8 cellular contexts compared by ENCODE assay signal in the genomic region with DNA sequence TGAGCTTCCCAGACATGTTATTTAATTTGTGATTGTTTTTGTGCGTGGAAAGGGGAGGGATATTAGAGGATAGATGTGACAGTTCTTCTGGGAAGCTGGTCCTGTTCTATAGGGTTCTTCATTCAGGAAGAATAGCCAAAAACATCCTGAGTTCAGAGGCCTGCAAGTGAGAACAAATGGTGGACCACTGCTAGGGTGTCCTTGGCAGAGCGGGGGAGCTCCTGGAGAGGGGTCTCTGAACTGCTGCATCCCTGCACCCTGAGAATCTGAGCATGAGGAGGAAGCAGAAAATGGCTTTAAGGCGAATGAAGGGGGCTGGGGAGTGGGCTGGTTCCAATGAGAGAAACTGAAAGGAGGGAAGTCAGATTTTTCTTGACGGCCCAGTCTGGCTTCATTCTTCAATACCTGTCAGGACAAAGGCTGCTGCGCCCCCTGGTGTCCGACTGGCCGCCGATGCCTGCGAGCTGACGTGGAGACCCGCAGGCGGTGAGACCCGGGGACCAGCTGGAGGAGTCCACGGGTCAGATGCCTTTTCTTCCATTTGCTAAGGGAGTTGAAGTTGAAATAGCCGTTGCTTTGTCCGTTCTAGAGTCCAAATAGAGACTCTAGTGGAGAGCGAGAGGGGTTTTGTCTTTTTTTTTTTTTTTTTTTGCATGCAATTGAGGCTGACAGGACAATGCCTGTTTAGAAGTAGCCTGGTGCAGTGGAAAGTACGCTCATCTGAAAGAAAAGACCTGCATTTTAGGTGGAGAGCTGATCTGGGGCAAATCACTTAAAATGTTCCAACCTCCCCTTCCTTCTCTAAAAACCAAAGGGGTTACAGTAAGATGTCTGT. TPM values are rescaled to one million over a fixed set of nuclear protein-coding genes. Genes with fewer than 3 reads are reported as not detected.
DNase-seq lines count a peak whose midpoint lies in the region; ATAC-seq lines count a peak whose summit lies in the region.

No MANE protein-coding gene starts in this region.

- H3K4me3 Mint-ChIP-seq in central memory CD8-positive, alpha-beta T cell, result no peak overlapping the region

- ATAC-seq in GM18870 (IDR thresholded peaks at IDR 0.05; ENCODE audit: unreplicated experiment), result peak; percentile 88
- peak; percentile 86 for ATAC-seq in HG03095 (IDR thresholded peaks at IDR 0.05; ENCODE audit: unreplicated experiment)
- peak; percentile 32 for ATAC-seq in central memory CD8-positive, alpha-beta T cell (replicated peaks; ENCODE audit: extremely low read depth, poor library complexity, severe bottlenecking)
- peak; percentile 95 for ATAC-seq in left lobe of liver

- peaks cover 81% of the 10 kb centered on the region for H3K27me3 Mint-ChIP-seq in central memory CD8-positive, alpha-beta T cell

- no peaks in the 10 kb centered on the region for H3K9me3 Mint-ChIP-seq in central memory CD8-positive, alpha-beta T cell

- peak; percentile 79 for DNase-seq in AG08396 (ENCODE audit: low spot score)
- peak; percentile 99 for DNase-seq in NCI-H2196 (lab: John Stamatoyannopoulos, UW; ENCODE audit: unreplicated experiment)
- peak; percentile 47 for DNase-seq in activated CD4-positive, alpha-beta T cell treated with anti-CD3 and anti-CD28 coated beads for 1 hour
- DNase-seq in central memory CD8-positive, alpha-beta T cell (ENCODE audit: low spot score in 2 of 2), result peak; percentile 33 to 52
- peak; percentile 88 for DNase-seq in left lobe of liver (ENCODE audit: low spot score)
- peak; percentile 78 for DNase-seq in stimulated activated CD4-positive, alpha-beta T cell treated with anti-CD3 and anti-CD28 coated beads, Interleukin-4, amount 100 ng/mL, for 1 hour

- peaks cover 22% of the 10 kb centered on the region for H3K4me1 Mint-ChIP-seq in central memory CD8-positive, alpha-beta T cell

- no peak overlapping the region for H3K27ac Mint-ChIP-seq in central memory CD8-positive, alpha-beta T cell (ENCODE audit: low read depth)

- no peaks in the 10 kb centered on the region for H3K36me3 Mint-ChIP-seq in central memory CD8-positive, alpha-beta T cell (ENCODE audit: insufficient read depth)

RNA-seq across cellular contexts. Expression of gene NFIB, which starts 39.5 kb away (rescaled TPM):
- total RNA-seq in left lobe of liver, result 38.4 TPM

Comparison
In these comparisons a context has a peak if more than half of its experiments do, and no peak if none do; other contexts are left out.
1. Peak in every context shown above with its lines: DNase-seq and ATAC-seq.
2. DNase-seq: peak in every context shown above with its lines; median percentile 99 in NCI-H2196; 88 in left lobe of liver; 79 in AG08396; 78 in stimulated activated CD4-positive, alpha-beta T cell treated with anti-CD3 and anti-CD28 coated beads, Interleukin-4, amount 100 ng/mL, for 1 hour; 47 in activated CD4-positive, alpha-beta T cell treated with anti-CD3 and anti-CD28 coated beads for 1 hour; 42 in central memory CD8-positive, alpha-beta T cell.
3. ATAC-seq: peak in every context shown above with its lines; median percentile 95 in left lobe of liver; 88 in GM18870; 86 in HG03095; 32 in central memory CD8-positive, alpha-beta T cell.